ENCODE assay signal across 22 cellular contexts in genomic region chr18:61664413-61665084, GRCh38.
DNase-seq lines count a peak whose midpoint lies in the region; ATAC-seq and TF ChIP-seq lines count a peak whose summit lies in the region.
"Had no signal": no experiment of that assay in that cellular context is flagged by ENCODE, and none has a peak within 500 bp of the region (broad histone marks: within the 10 kb centered on the region; RNA-seq: fewer than 3 reads in every experiment).

No MANE protein-coding gene starts in this region.

- H3F3A ChIP-seq in GM23248 (ENCODE audit: insufficient read depth) = peaks cover 9% of the 10 kb centered on the region; the same call in 1 of the 2 replicates

- no peak for TF ChIP-seq RAD21 in IMR-90 (IDR thresholded peaks at IDR 0.05; ENCODE audit: low read length)

- H2BK120ac ChIP-seq in IMR-90 (ENCODE audit: low read depth, low read length) = no peak overlapping the region

- H3K9ac ChIP-seq in IMR-90 (ENCODE audit: low read depth, low read length) (no peak overlapping the region), colonic mucosa (ENCODE audit: low read depth in 2 of 2, low read length in 2 of 2) (peak overlapping the region in 1 of 2 donors; percentile 6), mucosa of rectum (ENCODE audit: low read depth in 1 of 2, low read length in 2 of 2) (no peak overlapping the region), GM23248 (no peak overlapping the region)

- no peak overlapping the region for H4K5ac ChIP-seq in IMR-90 (ENCODE audit: low read depth, low read length)

- H2BK20ac ChIP-seq in IMR-90 (ENCODE audit: low read depth, low read length) = no peak overlapping the region

- H3K4me1 ChIP-seq in IMR-90 (ENCODE audit: control insufficient read depth, insufficient read depth, low read length) = no peaks in the 10 kb centered on the region
- H3K4me1 ChIP-seq in colonic mucosa = no peaks in the 10 kb centered on the region
- peaks cover 3% of the 10 kb centered on the region for H3K4me1 ChIP-seq in hepatocyte (ENCODE audit: insufficient read depth)
- H3K4me1 ChIP-seq in mucosa of rectum (ENCODE audit: control insufficient read depth in 2 of 2, insufficient read depth in 2 of 2, low read length in 2 of 2) = peaks cover 0 to 21% of the 10 kb centered on the region in 2 donors
- peaks cover 9% of the 10 kb centered on the region for H3K4me1 ChIP-seq in GM23248 (ENCODE audit: insufficient read depth)
- H3K4me1 ChIP-seq: BE2C had no signal

- no peaks in the 10 kb centered on the region for H3K27me3 ChIP-seq in IMR-90 (ENCODE audit: control insufficient read depth, insufficient read depth, low read length)
- no peaks in the 10 kb centered on the region for H3K27me3 ChIP-seq in colonic mucosa
- H3K27me3 ChIP-seq in hepatocyte = no peaks in the 10 kb centered on the region
- no peaks in the 10 kb centered on the region for H3K27me3 ChIP-seq in mucosa of rectum (ENCODE audit: control insufficient read depth in 2 of 2, insufficient read depth in 2 of 2, low read length in 2 of 2)
- no peaks in the 10 kb centered on the region for H3K27me3 ChIP-seq in GM23248 (replicated peaks; ENCODE audit: insufficient read depth)
- H3K27me3 ChIP-seq: BE2C had no signal

- dilution Hi-C loops in IMR-90 (cut with HindIII; ENCODE audit: low sequenced_read_pairs, unreplicated experiment) = no loop called here

- intact Hi-C loops in IMR-90 (cut with micrococcal nuclease) (no loop called here), colonic mucosa (cut with DNase I) (no loop called here)

- H2BK15ac ChIP-seq in IMR-90 (ENCODE audit: low read depth, low read length) = no peak overlapping the region

- no peak overlapping the region for H3K27ac ChIP-seq in IMR-90 (ENCODE audit: insufficient read depth, low read length)
- peak overlapping the region; percentile 54 for H3K27ac ChIP-seq in colonic mucosa
- H3K27ac ChIP-seq in hepatocyte = no peak overlapping the region
- H3K27ac ChIP-seq in mucosa of rectum (ENCODE audit: low read depth in 2 of 2, low read length in 2 of 2) = peak overlapping the region; percentile 33 to 74
- H3K27ac ChIP-seq in GM23248 = no peak overlapping the region
- H3K27ac ChIP-seq: RWPE1 had no signal

- H3K18ac ChIP-seq in IMR-90 (ENCODE audit: low read depth, low read length) = no peak overlapping the region

- H4K20me1 ChIP-seq in IMR-90 (ENCODE audit: insufficient read depth, low read length) = no peaks in the 10 kb centered on the region
- H4K20me1 ChIP-seq in hepatocyte (ENCODE audit: insufficient read depth, poor library complexity, severe bottlenecking) = no peaks in the 10 kb centered on the region
- no peaks in the 10 kb centered on the region for H4K20me1 ChIP-seq in GM23248 (ENCODE audit: insufficient read depth)

- no peak for ATAC-seq in IMR-90 (ENCODE audit: low read depth)
- ATAC-seq in HG03378 (IDR thresholded peaks at IDR 0.05; ENCODE audit: unreplicated experiment) = no peak
- ATAC-seq: PC-3 had no signal

- H3K9me1 ChIP-seq in IMR-90 (ENCODE audit: insufficient read depth, low read length) = no peaks in the 10 kb centered on the region

- no peaks in the 10 kb centered on the region for H3K9me2 ChIP-seq in hepatocyte (replicated peaks; ENCODE audit: insufficient read depth)
- no peaks in the 10 kb centered on the region for H3K9me2 ChIP-seq in GM23248 (ENCODE audit: insufficient read depth)

- no peak overlapping the region for H3K23ac ChIP-seq in IMR-90 (ENCODE audit: low read depth, low read length)

- H3K4me3 ChIP-seq in IMR-90 (ENCODE audit: insufficient read depth, low read depth, low read length) (no peak overlapping the region), colonic mucosa (no peak overlapping the region), hepatocyte (no peak overlapping the region), mucosa of rectum (ENCODE audit: low read length in 2 of 2) (no peak overlapping the region), GM23248 (no peak overlapping the region)

- no peak overlapping the region for H3K14ac ChIP-seq in IMR-90 (replicated peaks; ENCODE audit: low read depth, low read length)

- H4K8ac ChIP-seq in IMR-90 (ENCODE audit: low read depth in 2 of 2, low read length in 2 of 2) = no peak overlapping the region

- no peak overlapping the region for H2AK5ac ChIP-seq in IMR-90 (ENCODE audit: low read depth, low read length)

- no peak overlapping the region for H3K4me2 ChIP-seq in IMR-90 (ENCODE audit: low read depth, low read length)
- H3K4me2 ChIP-seq in hepatocyte = no peak overlapping the region
- H3K4me2 ChIP-seq in GM23248 (ENCODE audit: unreplicated experiment) = no peak overlapping the region

- CTCF ChIA-PET in IMR-90 (lab: Yijun Ruan, JAX) = no interaction called here

- H2BK5ac ChIP-seq in IMR-90 (ENCODE audit: low read depth, low read length, poor library complexity, severe bottlenecking) = no peak overlapping the region

- no peak overlapping the region for H2AK9ac ChIP-seq in IMR-90 (replicated peaks; ENCODE audit: low read depth, low read length, poor library complexity)

- H4K91ac ChIP-seq in IMR-90 (ENCODE audit: insufficient read depth, low read depth, low read length) = no peak overlapping the region

- WGBS in IMR-90 (ENCODE audit: extremely low coverage in 2 of 2, insufficient read length in 1 of 2), 2 experiments = no CpG with 5 or more reads among the region's 6 CpGs
- 69% methylated on average over 6 of the region's 6 CpGs for WGBS in hepatocyte (ENCODE audit: low lambda C conversion rate, missing lambda C conversion rate)
- 82 to 87% methylated on average over 6 of the region's 6 CpGs for WGBS in GM23248 (ENCODE audit: low coverage in 1 of 2, low lambda C conversion rate in 2 of 2, missing lambda C conversion rate in 2 of 2), 2 experiments

- no peaks in the 10 kb centered on the region for H3K36me3 ChIP-seq in IMR-90 (ENCODE audit: control insufficient read depth, insufficient read depth, low read length)
- H3K36me3 ChIP-seq in colonic mucosa = no peaks in the 10 kb centered on the region
- H3K36me3 ChIP-seq in hepatocyte (replicated peaks; ENCODE audit: insufficient read depth, low read depth) = no peaks in the 10 kb centered on the region
- no peaks in the 10 kb centered on the region for H3K36me3 ChIP-seq in mucosa of rectum (ENCODE audit: control insufficient read depth in 2 of 2, insufficient read depth in 2 of 2, low read length in 2 of 2)
- H3K36me3 ChIP-seq in GM23248 (ENCODE audit: low read depth) = no peaks in the 10 kb centered on the region
- H3K36me3 ChIP-seq: BE2C had no signal

- no peaks in the 10 kb centered on the region; the same call in 1 of the 2 replicates for H3K9me3 ChIP-seq in IMR-90 (ENCODE audit: control insufficient read depth, insufficient read depth, low read length)
- H3K9me3 ChIP-seq in colonic mucosa = no peaks in the 10 kb centered on the region
- no peaks in the 10 kb centered on the region for H3K9me3 ChIP-seq in hepatocyte (ENCODE audit: low read depth)
- no peaks in the 10 kb centered on the region for H3K9me3 ChIP-seq in mucosa of rectum (ENCODE audit: control insufficient read depth in 2 of 2, low read length in 2 of 2)
- H3K9me3 ChIP-seq in GM23248 (ENCODE audit: low read depth) = no peaks in the 10 kb centered on the region
- H3K9me3 ChIP-seq: BE2C had no signal

- no peak overlapping the region for H3K56ac ChIP-seq in IMR-90 (ENCODE audit: extremely low read depth, insufficient read depth, low read length)

- no peak for TF ChIP-seq POLR2A in IMR-90 (IDR thresholded peaks at IDR 0.05; ENCODE audit: low read depth, low read length)

- TF ChIP-seq CTCF in IMR-90 (conservative IDR thresholded peaks at IDR 0.05; ENCODE audit: low read depth, low read length) = no peak
- TF ChIP-seq CTCF in colonic mucosa (IDR thresholded peaks at IDR 0.05) = no peak
- TF ChIP-seq CTCF in hepatocyte (IDR thresholded peaks at IDR 0.05; ENCODE audit: poor library complexity) = no peak

- H3K79me1 ChIP-seq in IMR-90 (ENCODE audit: low read depth in 1 of 2, low read length in 2 of 2) = no peaks in the 10 kb centered on the region

- POLR2A ChIA-PET in IMR-90 (lab: Charles Lee; ENCODE audit: unreplicated experiment) = no interaction called here

- DNase-seq in IMR-90 (peak; percentile 18), colonic mucosa (no peak), hepatocyte (ENCODE audit: low spot score) (peak; percentile 14), GM23248 (no peak), KBM-7 (no peak), kidney glomerular epithelial cell (lab: John Stamatoyannopoulos, UW) (no peak)
- DNase-seq: BE2C; CD4-positive, CD25-positive, alpha-beta regulatory T cell; COR-L47; DMS 273 treated with DMSO at 0.1 percent for 48 hours; DND-41; H7; NCI-H1092 treated with DMSO at 0.1 percent for 48 hours; NCI-H146; NCI-H2081; NCI-H510A; NCI-H774; PC-3; SIG-M5 had no signal

- no TSS peak for BruUV-seq in IMR-90 (replicated peaks; lab: Mats Ljungman, UMichigan)

- H3K79me2 ChIP-seq in hepatocyte = no peaks in the 10 kb centered on the region
- H3K79me2 ChIP-seq in GM23248 (ENCODE audit: insufficient read depth) = no peaks in the 10 kb centered on the region

- H2AFZ ChIP-seq in IMR-90 (replicated peaks; ENCODE audit: low read length, poor library complexity) = no peak overlapping the region
- no peak overlapping the region for H2AFZ ChIP-seq in hepatocyte
- no peak overlapping the region for H2AFZ ChIP-seq in GM23248

- in situ Hi-C loops in IMR-90 (cut with MboI; ENCODE audit: low sequenced_read_pairs) = no loop called here
- in situ Hi-C loops in GM23248 (cut with MboI) = no loop called here
- in situ Hi-C loops in KBM-7 (cut with MboI; ENCODE audit: low pct_unique_long_range_greater_than_20kb, low sequenced_read_pairs) = no loop called here

- H3K4ac ChIP-seq in IMR-90 (ENCODE audit: low read depth, low read length) = no peak overlapping the region

TF ChIP-seq in IMR-90, 13 proteins besides CTCF, POLR2A, EP300 and RAD21 (continues in another document):
- TF ChIP-seq USF2 (IDR thresholded peaks at IDR 0.05; ENCODE audit: low read depth, low read length) = no peak
- no peak for TF ChIP-seq MXI1 (IDR thresholded peaks at IDR 0.05; ENCODE audit: borderline replicate concordance, low read depth, low read length)
- TF ChIP-seq FOS (IDR thresholded peaks at IDR 0.05; ENCODE audit: low read depth, low read length) = no peak
- TF ChIP-seq CEBPB (IDR thresholded peaks at IDR 0.05; ENCODE audit: low read depth, low read length) = no peak
- TF ChIP-seq MAZ (IDR thresholded peaks at IDR 0.05; ENCODE audit: borderline replicate concordance, low read depth, low read length) = no peak
- TF ChIP-seq NFE2L2 (IDR thresholded peaks at IDR 0.05; ENCODE audit: low read depth, low read length) = no peak
- TF ChIP-seq BHLHE40 (IDR thresholded peaks at IDR 0.05; ENCODE audit: low read depth, low read length) = no peak

Comparison
In these comparisons a context has a peak if more than half of its experiments do, and no peak if none do; other contexts are left out.
1. DNase-seq: peak in IMR-90 (single experiment) and hepatocyte (single experiment); none in colonic mucosa (single experiment), GM23248 (single experiment), KBM-7 (single experiment) and kidney glomerular epithelial cell (single experiment).
2. H3K27ac ChIP-seq: peak in colonic mucosa (single experiment) and mucosa of rectum (2 of 2); none in IMR-90 (single experiment), hepatocyte (single experiment) and GM23248 (single experiment).